Comparison of ENCODE assay signal across 9 cellular contexts in the genomic region with DNA sequence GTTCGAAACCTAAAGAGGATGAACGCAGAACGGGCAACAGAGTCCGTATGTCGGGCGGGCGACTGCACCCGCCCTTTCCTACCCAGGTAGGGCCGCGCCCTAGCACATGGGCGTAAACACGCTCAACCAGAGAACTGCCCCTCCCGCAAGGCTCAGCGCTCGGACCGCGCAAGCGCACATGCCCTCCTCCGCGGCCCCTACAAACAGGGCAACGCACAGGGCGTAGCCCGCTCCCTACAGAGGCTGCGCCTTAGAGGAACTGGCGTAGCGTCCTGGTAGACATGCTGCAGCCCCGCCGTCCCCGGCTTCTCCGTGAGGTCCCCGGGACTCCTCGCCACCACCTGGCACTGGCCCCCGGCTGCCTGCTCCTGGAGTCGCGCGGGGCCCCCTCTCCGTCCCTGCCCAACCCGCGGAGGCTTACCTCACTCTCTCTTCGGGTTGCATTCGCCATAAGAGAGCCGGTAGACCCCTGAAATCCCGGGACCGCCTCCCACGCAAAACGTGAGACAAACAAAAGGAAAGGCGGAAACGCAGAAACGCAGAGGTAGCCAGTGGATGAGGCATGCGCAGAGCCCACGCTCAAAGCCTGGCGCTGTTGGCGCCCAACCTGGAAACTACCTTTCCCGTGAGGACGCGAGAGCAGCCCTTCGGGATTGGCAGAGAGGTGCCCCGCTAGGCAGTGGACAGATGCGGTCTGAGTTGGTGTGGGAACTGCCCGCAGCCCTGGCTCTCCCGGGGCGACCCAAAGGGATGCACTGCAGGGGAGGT. TPM values are rescaled to one million over a fixed set of nuclear protein-coding genes. Genes with fewer than 3 reads are reported as not detected.
DNase-seq lines count a peak whose midpoint lies in the region; ATAC-seq, FAIRE-seq and TF ChIP-seq lines count a peak whose summit lies in the region.
"Had no signal": no experiment of that assay in that cellular context is flagged by ENCODE, and none has a peak within 500 bp of the region (broad histone marks: within the 10 kb centered on the region; RNA-seq: fewer than 3 reads in every experiment).

Gene ZNF33B, minus strand, starts transcription at position 518 of the 768 bp plus-strand sequence. CDS start 1,642 bp downstream, outside the sequence.

- peak; percentile 82 to 90 for DNase-seq in AML-193 (lab: John Stamatoyannopoulos, UW)
- peak; percentile 72 for DNase-seq in NCI-H446 treated with DMSO at 0.1 percent for 48 hours (lab: John Stamatoyannopoulos, UW)
- peak; percentile 89 for DNase-seq in activated CD4-positive, CD25-positive, alpha-beta regulatory T cell treated with anti-CD3 and anti-CD28 coated beads, Interleukin-2, amount 50 U/mL, for 16 hours (ENCODE audit: low read depth, low spot score)
- peak; percentile 98 for DNase-seq in cerebellar cortex (ENCODE audit: low spot score)
- DNase-seq in keratinocyte (ENCODE audit: low read depth, low spot score) = peak; percentile 87
- peak; percentile 88 to 94 (median 89) for DNase-seq in stimulated activated CD4-positive, alpha-beta T cell treated with anti-CD3 and anti-CD28 coated beads, Interleukin-12 subunit alpha, Interleukin-12 subunit beta, amount 100 ng/mL, for 48 hours (ENCODE audit: low read depth in 2 of 3, low spot score in 1 of 3)

- H2AFZ ChIP-seq in keratinocyte (ENCODE audit: control insufficient read depth, low read length) = peak within 1 kb of the TSS; percentile 95

- H3K79me2 ChIP-seq in keratinocyte (ENCODE audit: control insufficient read depth, insufficient read depth, low read length) = peaks cover 35% of the 10 kb centered on the region

- peak; percentile 93 for ATAC-seq in HG03378 (IDR thresholded peaks at IDR 0.05; ENCODE audit: unreplicated experiment)

- H3K4me1 ChIP-seq in keratinocyte (ENCODE audit: control insufficient read depth, extremely low read depth, insufficient read depth, low read length) = peaks cover 4% of the 10 kb centered on the region

- H3K9me1 ChIP-seq in keratinocyte (ENCODE audit: control insufficient read depth, extremely low read depth, insufficient read depth, low read length) = no peaks in the 10 kb centered on the region

- H3K27me3 ChIP-seq in keratinocyte (ENCODE audit: control insufficient read depth, extremely low read depth, insufficient read depth, low read length) = no peaks in the 10 kb centered on the region

- no peaks in the 10 kb centered on the region for H3K9me3 ChIP-seq in keratinocyte (ENCODE audit: control insufficient read depth, low read depth, low read length)

- peak within 1 kb of the TSS; percentile 54 for H3K4me2 ChIP-seq in keratinocyte (ENCODE audit: control insufficient read depth, extremely low read depth, insufficient read depth, low read depth, low read length)

- no peak for TF ChIP-seq CTCF in keratinocyte (optimal IDR thresholded peaks at IDR 0.05 in 1 of 3, IDR thresholded peaks at IDR 0.05 in 1 of 3, conservative IDR thresholded peaks at IDR 0.05 in 1 of 3; ENCODE audit: extremely low read depth in 1 of 3, insufficient read depth in 2 of 3, low read length in 3 of 3)

- no peaks in the 10 kb centered on the region for H4K20me1 ChIP-seq in keratinocyte (ENCODE audit: control insufficient read depth, extremely low read depth, insufficient read depth, low read length)

- peak within 1 kb of the TSS; percentile 92 for H3K9ac ChIP-seq in keratinocyte (ENCODE audit: control insufficient read depth, extremely low read depth, insufficient read depth, low read length)

- H3K36me3 ChIP-seq in keratinocyte (ENCODE audit: control insufficient read depth in 2 of 2, extremely low read depth in 1 of 2, insufficient read depth in 2 of 2, low read length in 2 of 2) = no peaks in the 10 kb centered on the region

- peak; percentile 79 for FAIRE-seq in keratinocyte (lab: Jason Lieb, UNC)
- FAIRE-seq: colon had no signal

- H3K4me3 ChIP-seq in keratinocyte (ENCODE audit: control insufficient read depth in 2 of 3, extremely low read depth in 1 of 3, insufficient read depth in 2 of 3, low read depth in 1 of 3, low read length in 3 of 3) = peak within 1 kb of the TSS; percentile 51 to 90 (median 84)

- dilution Hi-C loops in keratinocyte (cut with MboI; ENCODE audit: extremely low pct_ligation_motif_present, low sequenced_read_pairs) = no loop called here

- H3K27ac ChIP-seq in keratinocyte (ENCODE audit: control insufficient read depth, insufficient read depth, low read length) = peak within 1 kb of the TSS; percentile 92

- peak; percentile 92 for TF ChIP-seq POLR2A in GM19099 (IDR thresholded peaks at IDR 0.05; ENCODE audit: extremely low read depth, insufficient read length, low read depth)

RNA-seq across cellular contexts. Expression of gene ZNF33B, which starts in this region (rescaled TPM):
- polyA plus RNA-seq in keratinocyte = 6.5 to 9.4 TPM (median 9.3 TPM) in 3 replicates
- polyA plus RNA-seq in keratinocyte (2011; ENCODE audit: low read depth) = 16.3 TPM
- 3.6 and 7.3 TPM in 2 replicates for polyA plus RNA-seq in keratinocyte (2011; cell fraction: cytosol; rRNA removed)
- 9.9 and 11.6 TPM in 2 replicates for polyA plus RNA-seq in keratinocyte (2011; cell fraction: nucleus; rRNA removed)
- polyA plus RNA-seq in keratinocyte (2012; ENCODE audit: low replicate concordance) = 6.0 and 8.5 TPM in 2 replicates
- 1.1 to 16.2 TPM (median 5.6 TPM) in 3 replicates for polyA minus RNA-seq in keratinocyte
- 3.3 TPM for polyA minus RNA-seq in keratinocyte (2011; cell fraction: cytosol; rRNA and poly(A)+ RNA removed)
- polyA minus RNA-seq in keratinocyte (2011; cell fraction: nucleus; rRNA and poly(A)+ RNA removed) = 4.4 and 17.8 TPM in 2 replicates

Comparison
In these comparisons a context has a peak if more than half of its experiments do, and no peak if none do; other contexts are left out.
1. Peak in every context shown above with its lines: DNase-seq, ATAC-seq, H3K4me3 ChIP-seq and H3K27ac ChIP-seq.